ENCODE assay signal across 22 cellular contexts in genomic region chr12:125417446-125417845, GRCh38.
"Had no signal": no experiment of that assay in that cellular context is flagged by ENCODE, and none has a peak within 500 bp of the region (broad histone marks: within the 10 kb centered on the region; RNA-seq: fewer than 3 reads in every experiment).

No MANE protein-coding gene starts in this region.

- DNase-seq: dermis blood vessel endothelial cell; effector CD8-positive, alpha-beta T cell; effector memory CD8-positive, alpha-beta T cell; endodermal cell; erythroblast; esophagus squamous epithelium; foreskin fibroblast; foreskin melanocyte; gastrocnemius medialis; glutamatergic neuron; heart right ventricle; hippocampal formation; left cardiac atrium; left lung; left ventricle myocardium superior; lower lobe of right lung; mesenchymal stem cell; mucosa of descending colon; naive B cell had no signal

- H3K36me3 ChIP-seq: esophagus squamous epithelium, gastrocnemius medialis, heart right ventricle, left lung, lower lobe of right lung had no signal

- H3K27me3 ChIP-seq: esophagus squamous epithelium, gastrocnemius medialis, heart right ventricle, left lung had no signal

- ATAC-seq: effector memory CD8-positive, alpha-beta T cell; esophagus mucosa; gastrocnemius medialis; heart right ventricle; left cardiac atrium; left lung; left ventricle myocardium superior; lower lobe of right lung; mucosa of descending colon had no signal

- H3K9me3 ChIP-seq: gastrocnemius medialis had no signal

- H3K4me3 ChIP-seq: coronary artery, esophagus squamous epithelium, gastrocnemius medialis, heart right ventricle, left lung, lower lobe of right lung, mucosa of descending colon had no signal

- H3K27ac ChIP-seq: coronary artery, epithelial cell of prostate, esophagus squamous epithelium, gastrocnemius medialis, heart right ventricle, left lung, lower lobe of right lung had no signal

- H3K4me1 ChIP-seq: esophagus squamous epithelium, gastrocnemius medialis, heart right ventricle, left lung, lower lobe of right lung had no signal
